Comparison of ENCODE assay signal across 1 cellular context in genomic region chr9:137823986-137824771, GRCh38.
TF ChIP-seq lines count a peak whose summit lies in the region.

No MANE protein-coding gene starts in this region.

TF ChIP-seq in K562, 482 proteins besides CTCF, POLR2A, EP300 and RAD21 (continued from another document):
- TF ChIP-seq CHD7 (IDR thresholded peaks at IDR 0.05; ENCODE audit: low read depth, low read length), result no peak
- no peak for TF ChIP-seq ZNF239 (CRISPR knock-in tag; IDR thresholded peaks at IDR 0.05)
- TF ChIP-seq BRF1 (IDR thresholded peaks at IDR 0.05; ENCODE audit: borderline replicate concordance, extremely low read depth, insufficient read length), result no peak
- TF ChIP-seq DLX4 (CRISPR knock-in tag; IDR thresholded peaks at IDR 0.05), result no peak
- no peak for TF ChIP-seq KLF1 (tag; IDR thresholded peaks at IDR 0.05)
- no peak for TF ChIP-seq USF1 (CRISPR knock-in tag; IDR thresholded peaks at IDR 0.05)
- peak; percentile 63 for TF ChIP-seq MAFK (IDR thresholded peaks at IDR 0.05; ENCODE audit: low read length)
- no peak for TF ChIP-seq HNRNPH1 (optimal IDR thresholded peaks at IDR 0.05; ENCODE audit: low read depth, low read length)
- TF ChIP-seq ZNF395 (CRISPR knock-in tag; IDR thresholded peaks at IDR 0.05), result no peak
- no peak for TF ChIP-seq MCM7 (IDR thresholded peaks at IDR 0.05)
- peak; percentile 68 for TF ChIP-seq ZNF316 (IDR thresholded peaks at IDR 0.05)
- TF ChIP-seq ARID3B (CRISPR knock-in tag; IDR thresholded peaks at IDR 0.05; ENCODE audit: borderline replicate concordance), result no peak
- TF ChIP-seq MAFF (IDR thresholded peaks at IDR 0.05; ENCODE audit: low read length), result peak; percentile 63
- no peak for TF ChIP-seq MYBL2 (IDR thresholded peaks at IDR 0.05; ENCODE audit: low read depth)
- no peak for TF ChIP-seq MYBL2 (CRISPR knock-in tag; IDR thresholded peaks at IDR 0.05; ENCODE audit: borderline replicate concordance)
- TF ChIP-seq TRIM25 (IDR thresholded peaks at IDR 0.05; ENCODE audit: borderline replicate concordance), result no peak
- TF ChIP-seq MEF2A (IDR thresholded peaks at IDR 0.05; ENCODE audit: control insufficient read depth, low read depth, low read length), result no peak
- TF ChIP-seq ZFPM2 (CRISPR knock-in tag; IDR thresholded peaks at IDR 0.05), result no peak
- TF ChIP-seq USF2 (CRISPR knock-in tag; IDR thresholded peaks at IDR 0.05), result no peak
- TF ChIP-seq, protein P1, sequence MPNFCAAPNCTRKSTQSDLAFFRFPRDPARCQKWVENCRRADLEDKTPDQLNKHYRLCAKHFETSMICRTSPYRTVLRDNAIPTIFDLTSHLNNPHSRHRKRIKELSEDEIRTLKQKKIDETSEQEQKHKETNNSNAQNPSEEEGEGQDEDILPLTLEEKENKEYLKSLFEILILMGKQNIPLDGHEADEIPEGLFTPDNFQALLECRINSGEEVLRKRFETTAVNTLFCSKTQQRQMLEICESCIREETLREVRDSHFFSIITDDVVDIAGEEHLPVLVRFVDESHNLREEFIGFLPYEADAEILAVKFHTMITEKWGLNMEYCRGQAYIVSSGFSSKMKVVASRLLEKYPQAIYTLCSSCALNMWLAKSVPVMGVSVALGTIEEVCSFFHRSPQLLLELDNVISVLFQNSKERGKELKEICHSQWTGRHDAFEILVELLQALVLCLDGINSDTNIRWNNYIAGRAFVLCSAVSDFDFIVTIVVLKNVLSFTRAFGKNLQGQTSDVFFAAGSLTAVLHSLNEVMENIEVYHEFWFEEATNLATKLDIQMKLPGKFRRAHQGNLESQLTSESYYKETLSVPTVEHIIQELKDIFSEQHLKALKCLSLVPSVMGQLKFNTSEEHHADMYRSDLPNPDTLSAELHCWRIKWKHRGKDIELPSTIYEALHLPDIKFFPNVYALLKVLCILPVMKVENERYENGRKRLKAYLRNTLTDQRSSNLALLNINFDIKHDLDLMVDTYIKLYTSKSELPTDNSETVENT (CRISPR knock-in tag; IDR thresholded peaks at IDR 0.05), result no peak
- TF ChIP-seq ZNF347 (CRISPR knock-in tag; IDR thresholded peaks at IDR 0.05; ENCODE audit: low read depth), result no peak
- TF ChIP-seq HOXB6 (CRISPR knock-in tag; IDR thresholded peaks at IDR 0.05; ENCODE audit: borderline replicate concordance), result no peak
- TF ChIP-seq MYNN (IDR thresholded peaks at IDR 0.05), result no peak
- TF ChIP-seq MYNN (CRISPR knock-in tag; IDR thresholded peaks at IDR 0.05), result no peak
- no peak for TF ChIP-seq RBM15 (IDR thresholded peaks at IDR 0.05; ENCODE audit: insufficient read depth, low read length)
- no peak for TF ChIP-seq ZNF695 (CRISPR knock-in tag; IDR thresholded peaks at IDR 0.05)
- no peak for TF ChIP-seq SAFB2 (IDR thresholded peaks at IDR 0.05; ENCODE audit: borderline replicate concordance, low read depth, low read length, severe bottlenecking)
- TF ChIP-seq, protein P2, sequence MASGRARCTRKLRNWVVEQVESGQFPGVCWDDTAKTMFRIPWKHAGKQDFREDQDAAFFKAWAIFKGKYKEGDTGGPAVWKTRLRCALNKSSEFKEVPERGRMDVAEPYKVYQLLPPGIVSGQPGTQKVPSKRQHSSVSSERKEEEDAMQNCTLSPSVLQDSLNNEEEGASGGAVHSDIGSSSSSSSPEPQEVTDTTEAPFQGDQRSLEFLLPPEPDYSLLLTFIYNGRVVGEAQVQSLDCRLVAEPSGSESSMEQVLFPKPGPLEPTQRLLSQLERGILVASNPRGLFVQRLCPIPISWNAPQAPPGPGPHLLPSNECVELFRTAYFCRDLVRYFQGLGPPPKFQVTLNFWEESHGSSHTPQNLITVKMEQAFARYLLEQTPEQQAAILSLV (tag; IDR thresholded peaks at IDR 0.05), result no peak
- TF ChIP-seq CREB5 (CRISPR knock-in tag; IDR thresholded peaks at IDR 0.05), result no peak
- no peak for TF ChIP-seq HDGF (IDR thresholded peaks at IDR 0.05)
- no peak for TF ChIP-seq ATF4 (CRISPR knock-in tag; IDR thresholded peaks at IDR 0.05)
